Comparison of ENCODE assay signal across 2 cellular contexts in the genomic region with DNA sequence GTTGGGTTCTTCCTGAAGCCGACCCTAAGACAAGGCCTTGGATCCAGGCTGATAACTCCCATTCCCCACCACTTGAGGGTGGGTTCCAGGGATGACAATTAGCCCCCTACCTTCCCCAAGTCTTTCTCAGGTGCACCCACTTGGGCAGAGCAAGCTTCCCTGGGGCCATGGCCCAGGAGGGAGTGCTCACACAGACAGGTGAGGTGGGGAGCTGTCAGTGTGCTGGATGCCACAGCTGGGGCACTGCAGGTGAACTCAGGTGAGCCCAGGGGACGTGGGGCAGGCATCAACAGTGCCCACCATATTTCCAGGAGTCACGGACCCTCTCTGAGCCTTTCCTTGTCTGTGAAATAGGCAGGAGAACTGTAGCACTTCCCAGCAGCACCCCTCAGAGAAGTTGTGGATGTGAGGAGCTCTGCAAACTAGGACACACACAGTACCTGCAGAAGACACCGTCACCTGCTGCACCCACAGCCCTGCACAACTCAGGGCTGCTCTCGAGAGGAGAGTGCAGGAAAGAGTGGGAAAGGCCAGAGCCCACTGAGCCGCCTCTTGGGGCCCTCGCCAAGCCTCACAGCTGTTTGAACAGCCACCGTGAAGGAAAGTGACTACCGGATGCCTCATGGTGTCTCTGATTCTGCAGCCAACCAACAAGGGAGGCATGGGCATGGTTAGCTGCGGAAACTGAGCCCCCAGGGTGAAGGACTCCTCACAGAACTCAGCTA.
TF ChIP-seq lines count a peak whose summit lies in the region.

No MANE protein-coding gene starts in this region.

TF ChIP-seq in HepG2, 621 proteins besides CTCF, POLR2A, EP300 and RAD21:
- TF ChIP-seq, protein P1, sequence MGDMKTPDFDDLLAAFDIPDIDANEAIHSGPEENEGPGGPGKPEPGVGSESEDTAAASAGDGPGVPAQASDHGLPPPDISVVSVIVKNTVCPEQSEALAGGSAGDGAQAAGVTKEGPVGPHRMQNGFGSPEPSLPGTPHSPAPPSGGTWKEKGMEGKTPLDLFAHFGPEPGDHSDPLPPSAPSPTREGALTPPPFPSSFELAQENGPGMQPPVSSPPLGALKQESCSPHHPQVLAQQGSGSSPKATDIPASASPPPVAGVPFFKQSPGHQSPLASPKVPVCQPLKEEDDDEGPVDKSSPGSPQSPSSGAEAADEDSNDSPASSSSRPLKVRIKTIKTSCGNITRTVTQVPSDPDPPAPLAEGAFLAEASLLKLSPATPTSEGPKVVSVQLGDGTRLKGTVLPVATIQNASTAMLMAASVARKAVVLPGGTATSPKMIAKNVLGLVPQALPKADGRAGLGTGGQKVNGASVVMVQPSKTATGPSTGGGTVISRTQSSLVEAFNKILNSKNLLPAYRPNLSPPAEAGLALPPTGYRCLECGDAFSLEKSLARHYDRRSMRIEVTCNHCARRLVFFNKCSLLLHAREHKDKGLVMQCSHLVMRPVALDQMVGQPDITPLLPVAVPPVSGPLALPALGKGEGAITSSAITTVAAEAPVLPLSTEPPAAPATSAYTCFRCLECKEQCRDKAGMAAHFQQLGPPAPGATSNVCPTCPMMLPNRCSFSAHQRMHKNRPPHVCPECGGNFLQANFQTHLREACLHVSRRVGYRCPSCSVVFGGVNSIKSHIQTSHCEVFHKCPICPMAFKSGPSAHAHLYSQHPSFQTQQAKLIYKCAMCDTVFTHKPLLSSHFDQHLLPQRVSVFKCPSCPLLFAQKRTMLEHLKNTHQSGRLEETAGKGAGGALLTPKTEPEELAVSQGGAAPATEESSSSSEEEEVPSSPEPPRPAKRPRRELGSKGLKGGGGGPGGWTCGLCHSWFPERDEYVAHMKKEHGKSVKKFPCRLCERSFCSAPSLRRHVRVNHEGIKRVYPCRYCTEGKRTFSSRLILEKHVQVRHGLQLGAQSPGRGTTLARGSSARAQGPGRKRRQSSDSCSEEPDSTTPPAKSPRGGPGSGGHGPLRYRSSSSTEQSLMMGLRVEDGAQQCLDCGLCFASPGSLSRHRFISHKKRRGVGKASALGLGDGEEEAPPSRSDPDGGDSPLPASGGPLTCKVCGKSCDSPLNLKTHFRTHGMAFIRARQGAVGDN (CRISPR knock-in tag; IDR thresholded peaks at IDR 0.05), result peak; percentile 26; the same call in 1 of the 2 replicates
- peak; percentile 21 for TF ChIP-seq ASH2L (IDR thresholded peaks at IDR 0.05; ENCODE audit: insufficient read length, low read depth, low read length)
- no peak for TF ChIP-seq ZBTB20 (CRISPR knock-in tag; IDR thresholded peaks at IDR 0.05; ENCODE audit: borderline replicate concordance, low read depth)

TF ChIP-seq in GM12878, 131 proteins besides CTCF, POLR2A, EP300 and RAD21:
- TF ChIP-seq IKZF1 (conservative IDR thresholded peaks at IDR 0.05), result no peak
- no peak for TF ChIP-seq PKNOX1 (IDR thresholded peaks at IDR 0.05)
- TF ChIP-seq CHD1 (IDR thresholded peaks at IDR 0.05; ENCODE audit: low read depth, low read length), result no peak
